Comparison of ENCODE assay signal across 17 cellular contexts in the genomic region with DNA sequence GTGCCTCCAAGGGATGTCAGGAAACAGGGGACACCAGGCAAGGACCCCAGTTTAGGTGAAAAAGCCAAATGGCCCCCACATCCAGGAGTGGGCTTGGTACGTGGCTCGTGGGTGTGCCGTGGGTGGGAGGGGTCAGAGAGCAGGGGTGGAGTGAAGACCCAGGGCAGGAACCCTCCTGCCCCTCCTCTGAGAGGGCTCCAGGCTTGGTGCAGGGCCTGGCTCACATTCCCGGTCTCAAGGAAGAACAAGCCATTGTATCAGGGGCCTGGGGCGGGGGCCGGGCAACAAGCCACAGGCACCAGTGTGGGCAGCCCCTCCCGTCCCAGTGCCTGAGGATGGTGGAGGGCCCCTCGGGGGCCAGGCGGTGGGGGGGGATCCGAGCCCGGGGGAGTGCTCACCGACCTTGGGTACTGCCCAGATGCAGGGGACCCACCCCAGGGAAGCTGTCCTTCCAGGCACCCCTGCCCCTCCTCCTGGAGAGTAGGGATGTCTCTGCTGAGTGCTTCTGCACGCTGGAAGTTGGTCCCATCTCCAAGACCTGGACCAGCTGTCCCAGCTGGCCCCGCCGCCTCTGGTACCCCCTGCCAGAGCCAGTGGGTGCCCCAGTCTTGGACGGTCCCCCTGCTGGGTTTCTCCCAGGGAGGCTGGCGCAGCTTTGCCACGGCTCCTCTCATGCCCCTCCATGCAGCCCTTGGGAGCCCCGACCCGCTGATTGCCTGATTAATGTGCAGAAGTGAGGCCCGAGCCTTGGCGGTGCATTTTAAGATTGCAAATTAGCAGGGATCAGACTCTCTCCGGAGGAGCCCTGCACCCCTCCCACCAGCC.
DNase-seq lines count a peak whose midpoint lies in the region; ATAC-seq lines count a peak whose summit lies in the region.
"Had no signal": no experiment of that assay in that cellular context is flagged by ENCODE, and none has a peak within 500 bp of the region (broad histone marks: within the 10 kb centered on the region; RNA-seq: fewer than 3 reads in every experiment).

No MANE protein-coding gene starts in this region.

- no peak for DNase-seq in stimulated activated naive CD8-positive, alpha-beta T cell treated with anti-CD3 and anti-CD28 coated beads, Interleukin-15, amount 100 ng/mL, for 72 hours
- DNase-seq in stimulated activated naive CD8-positive, alpha-beta T cell treated with anti-CD3 and anti-CD28 coated beads, Interleukin-15, Interleukin-2, amounts not matched to agents 100 U/mL and 50 U/mL, for 24 hours, result no peak
- DNase-seq in ecto neural progenitor cell (ENCODE audit: low spot score) (peak; percentile 68), posterior vena cava (ENCODE audit: low spot score) (peak; percentile 74), NCI-H2081 (lab: John Stamatoyannopoulos, UW) (no peak)
- DNase-seq in activated naive CD4-positive, alpha-beta T cell treated with anti-CD3 and anti-CD28 coated beads, Interleukin-2, amount 10 ng/mL, durations not matched to agents 7 days and 5 days, result no peak
- DNase-seq: 8988T; CD4-positive, alpha-beta memory T cell; DMS53; MM.1S; NCI-H1092; NCI-H1436 treated with DMSO at 0.1 percent for 48 hours; NCI-H2029; NCI-H526 had no signal

- H3K4me1 Mint-ChIP-seq in stimulated activated naive CD8-positive, alpha-beta T cell treated with anti-CD3 and anti-CD28 coated beads, Interleukin-15, amount 100 ng/mL, for 72 hours, result no peaks in the 10 kb centered on the region
- H3K4me1 Mint-ChIP-seq in activated naive CD4-positive, alpha-beta T cell treated with anti-CD3 and anti-CD28 coated beads, Interleukin-2, amount 10 ng/mL, durations not matched to agents 7 days and 5 days, result no peaks in the 10 kb centered on the region
- H3K4me1 Mint-ChIP-seq: B cell had no signal

- CTCF ChIA-PET in activated naive CD4-positive, alpha-beta T cell treated with anti-CD3 and anti-CD28 coated beads, Interleukin-2, amount 10 ng/mL, durations not matched to agents 7 days and 5 days (lab: Charles Lee), result no interaction called here

- no peaks in the 10 kb centered on the region for H3K36me3 Mint-ChIP-seq in activated naive CD4-positive, alpha-beta T cell treated with anti-CD3 and anti-CD28 coated beads, Interleukin-2, amount 10 ng/mL, durations not matched to agents 7 days and 5 days
- H3K36me3 Mint-ChIP-seq: CD4-positive, alpha-beta memory T cell had no signal

- ATAC-seq in stimulated activated naive CD8-positive, alpha-beta T cell treated with anti-CD3 and anti-CD28 coated beads, Interleukin-15, amount 100 ng/mL, for 72 hours, result peak; percentile 11
- ATAC-seq in stimulated activated naive CD8-positive, alpha-beta T cell treated with anti-CD3 and anti-CD28 coated beads, Interleukin-15, Interleukin-2, amounts not matched to agents 100 U/mL and 50 U/mL, for 24 hours, result no peak
- ATAC-seq in GM21717 (IDR thresholded peaks at IDR 0.05; ENCODE audit: unreplicated experiment) (no peak), HG03460 (IDR thresholded peaks at IDR 0.05; ENCODE audit: unreplicated experiment) (no peak)

- no peaks in the 10 kb centered on the region for H3K9me3 Mint-ChIP-seq in stimulated activated naive CD8-positive, alpha-beta T cell treated with anti-CD3 and anti-CD28 coated beads, Interleukin-15, amount 100 ng/mL, for 72 hours
- H3K9me3 Mint-ChIP-seq in activated naive CD4-positive, alpha-beta T cell treated with anti-CD3 and anti-CD28 coated beads, Interleukin-2, amount 10 ng/mL, durations not matched to agents 7 days and 5 days, result no peaks in the 10 kb centered on the region
- H3K9me3 Mint-ChIP-seq: CD4-positive, alpha-beta memory T cell had no signal

- H3K27me3 Mint-ChIP-seq in stimulated activated naive CD8-positive, alpha-beta T cell treated with anti-CD3 and anti-CD28 coated beads, Interleukin-15, amount 100 ng/mL, for 72 hours, result no peaks in the 10 kb centered on the region
- H3K27me3 Mint-ChIP-seq in activated naive CD4-positive, alpha-beta T cell treated with anti-CD3 and anti-CD28 coated beads, Interleukin-2, amount 10 ng/mL, durations not matched to agents 7 days and 5 days, result peaks cover 21% of the 10 kb centered on the region
- H3K27me3 Mint-ChIP-seq: B cell; CD4-positive, alpha-beta memory T cell had no signal

- no peak overlapping the region for H3K27ac Mint-ChIP-seq in stimulated activated naive CD8-positive, alpha-beta T cell treated with anti-CD3 and anti-CD28 coated beads, Interleukin-15, amount 100 ng/mL, for 72 hours
- no peak overlapping the region for H3K27ac Mint-ChIP-seq in activated naive CD4-positive, alpha-beta T cell treated with anti-CD3 and anti-CD28 coated beads, Interleukin-2, amount 10 ng/mL, durations not matched to agents 7 days and 5 days
- H3K27ac Mint-ChIP-seq: CD4-positive, alpha-beta memory T cell had no signal

- intact Hi-C loops in posterior vena cava (cut with DNase I), result no loop called here

- H3K4me3 Mint-ChIP-seq in stimulated activated naive CD8-positive, alpha-beta T cell treated with anti-CD3 and anti-CD28 coated beads, Interleukin-15, amount 100 ng/mL, for 72 hours, result no peak overlapping the region
- H3K4me3 Mint-ChIP-seq in activated naive CD4-positive, alpha-beta T cell treated with anti-CD3 and anti-CD28 coated beads, Interleukin-2, amount 10 ng/mL, durations not matched to agents 7 days and 5 days, result no peak overlapping the region
- H3K4me3 Mint-ChIP-seq: B cell; CD4-positive, alpha-beta memory T cell had no signal

Comparison
In these comparisons a context has a peak if more than half of its experiments do, and no peak if none do; other contexts are left out.
1. DNase-seq: peak in ecto neural progenitor cell (single experiment) and posterior vena cava (single experiment); none in stimulated activated naive CD8-positive, alpha-beta T cell treated with anti-CD3 and anti-CD28 coated beads, Interleukin-15, amount 100 ng/mL, for 72 hours (0 of 2), stimulated activated naive CD8-positive, alpha-beta T cell treated with anti-CD3 and anti-CD28 coated beads, Interleukin-15, Interleukin-2, amounts not matched to agents 100 U/mL and 50 U/mL, for 24 hours (single experiment), NCI-H2081 (0 of 2) and activated naive CD4-positive, alpha-beta T cell treated with anti-CD3 and anti-CD28 coated beads, Interleukin-2, amount 10 ng/mL, durations not matched to agents 7 days and 5 days (single experiment).